In genomic region chr7:151642746-151643145, GRCh38 we compare ENCODE assay signal across 19 cellular contexts.
DNase-seq lines count a peak whose midpoint lies in the region; ATAC-seq, FAIRE-seq and TF ChIP-seq lines count a peak whose summit lies in the region.
"Had no signal": no experiment of that assay in that cellular context is flagged by ENCODE, and none has a peak within 500 bp of the region (broad histone marks: within the 10 kb centered on the region; RNA-seq: fewer than 3 reads in every experiment).

No MANE protein-coding gene starts in this region.

- no peak for TF ChIP-seq POLR2A in HepG2 (IDR thresholded peaks at IDR 0.05; ENCODE audit: insufficient read depth in 1 of 2, low read depth in 2 of 2, low read length in 2 of 2)

- no peak overlapping the region for H2AFZ ChIP-seq in HepG2 (ENCODE audit: low read length)

- ATAC-seq in HepG2 (no peak), esophagus mucosa (peak; percentile 58), left lobe of liver (peak; percentile 39), HG03571 (IDR thresholded peaks at IDR 0.05; ENCODE audit: unreplicated experiment) (no peak), HG02588 (IDR thresholded peaks at IDR 0.05; ENCODE audit: unreplicated experiment) (no peak)
- ATAC-seq: HCT116 had no signal

- POLR2A ChIA-PET in HepG2 (lab: Yijun Ruan, JAX), result no interaction called here

- BruUV-seq in HepG2 (replicated peaks; lab: Mats Ljungman, UMichigan), result no TSS peak

- H3K4me2 ChIP-seq in HepG2 (ENCODE audit: low read depth, low read length), result no peak overlapping the region
- H3K4me2 ChIP-seq: BLaER1 had no signal

- no peak for TF ChIP-seq RAD21 in liver (IDR thresholded peaks at IDR 0.05)
- no peak for TF ChIP-seq RAD21 in HepG2 (CRISPR knock-in tag; IDR thresholded peaks at IDR 0.05)

- no peak overlapping the region for H3K27ac ChIP-seq in liver (ENCODE audit: low read depth in 1 of 2, low read length in 2 of 2)
- H3K27ac ChIP-seq in HepG2 (ENCODE audit: extremely low read length, insufficient read depth, low read length), result no peak overlapping the region
- H3K27ac ChIP-seq: BLaER1 had no signal

- DNase-seq in HepG2 (ENCODE audit: low spot score), result no peak
- DNase-seq in left lobe of liver (ENCODE audit: low spot score), result no peak
- no peak for DNase-seq in stimulated activated CD4-positive, alpha-beta T cell treated with anti-CD3 and anti-CD28 coated beads, Interleukin-1b, Interleukin-23, amount 100 ng/mL, for 48 hours
- DNase-seq: 8988T; CD4-positive, alpha-beta memory T cell; DMS153; DMS79; GDM1; GOT3; H7; HFFc6 had no signal

- in situ Hi-C loops in HepG2 (cut with HindIII; ENCODE audit: extremely low pct_ligation_motif_present, low pct_unique_long_range_greater_than_20kb), result no loop called here

- H3K4me1 ChIP-seq in liver (ENCODE audit: control insufficient read depth in 4 of 4, insufficient read depth in 4 of 4, low read length in 3 of 4) (peaks cover 0 to 22% (median 5%) of the 10 kb centered on the region in 4 donors), HepG2 (ENCODE audit: insufficient read depth, low read length) (no peaks in the 10 kb centered on the region)

- peaks cover 0 to 3% (median 0%) of the 10 kb centered on the region in 4 donors for H3K36me3 ChIP-seq in liver (ENCODE audit: control insufficient read depth in 4 of 4, insufficient read depth in 3 of 4, low read depth in 1 of 4, low read length in 3 of 4)
- H3K36me3 ChIP-seq in HepG2 (replicated peaks in 1 of 2; ENCODE audit: control insufficient read depth in 1 of 2, insufficient read depth in 2 of 2, low read length in 2 of 2), result no peaks in the 10 kb centered on the region

- TF ChIP-seq CTCF in liver (IDR thresholded peaks at IDR 0.05; ENCODE audit: low read depth, low read length, missing input control) (no peak), HepG2 (CRISPR knock-in tag; IDR thresholded peaks at IDR 0.05) (no peak)

- TF ChIP-seq EP300 in HepG2 (IDR thresholded peaks at IDR 0.05; ENCODE audit: low read depth in 2 of 2, low read length in 2 of 2) (no peak), HepG2 (CRISPR knock-in tag; IDR thresholded peaks at IDR 0.05; ENCODE audit: borderline replicate concordance) (no peak)

- H3K79me2 ChIP-seq in HepG2 (ENCODE audit: insufficient read depth, low read length), result no peaks in the 10 kb centered on the region

- FAIRE-seq in HepG2 (lab: Jason Lieb, UNC), result no peak
- FAIRE-seq: GM12892, GM18507 had no signal

- H3K27me3 ChIP-seq in liver (ENCODE audit: control insufficient read depth in 4 of 4, insufficient read depth in 4 of 4, low read length in 3 of 4) (no peaks in the 10 kb centered on the region), HepG2 (ENCODE audit: control insufficient read depth in 1 of 2, insufficient read depth in 2 of 2, low read length in 2 of 2) (peaks cover 0 to 5% of the 10 kb centered on the region in 2 experiments; a peak in 2 of 5 replicates)
- H3K27me3 ChIP-seq: BLaER1 had no signal

- no peak overlapping the region for H3K9ac ChIP-seq in liver (ENCODE audit: low read depth in 1 of 2, low read length in 2 of 2)
- no peak overlapping the region for H3K9ac ChIP-seq in HepG2 (ENCODE audit: insufficient read depth, low read depth, low read length)
- H3K9ac ChIP-seq: BLaER1 had no signal

- no peaks in the 10 kb centered on the region for H3K9me3 ChIP-seq in liver (ENCODE audit: control insufficient read depth in 4 of 4, low read length in 3 of 4)
- H3K9me3 ChIP-seq in HepG2 (ENCODE audit: low read length), result no peaks in the 10 kb centered on the region

- no peak overlapping the region for H3K4me3 ChIP-seq in liver (ENCODE audit: low read depth in 1 of 3, low read length in 3 of 3)
- H3K4me3 ChIP-seq in HepG2 (replicated peaks in 1 of 3; ENCODE audit: insufficient read depth in 1 of 3, low read depth in 2 of 3, low read length in 3 of 3), result no peak overlapping the region
- H3K4me3 ChIP-seq: BLaER1 had no signal

- H4K20me1 ChIP-seq in HepG2 (ENCODE audit: insufficient read depth, low read length), result no peaks in the 10 kb centered on the region
- H4K20me1 ChIP-seq: BLaER1 had no signal

- 52% methylated on average over 3 of the region's 3 CpGs for WGBS in liver
- WGBS in HepG2 (ENCODE audit: low lambda C conversion rate), result 15% methylated on average over 3 of the region's 3 CpGs

- CTCF ChIA-PET in HepG2 (lab: Yijun Ruan, JAX; ENCODE audit: low intra/inter-chr PET ratio, low total read pairs), result no interaction called here

- intact Hi-C loops in HepG2 (cut with micrococcal nuclease; ENCODE audit: unreplicated experiment), result no loop called here

TF ChIP-seq in liver, 16 proteins besides CTCF, POLR2A, EP300 and RAD21:
- peak; percentile 32 for TF ChIP-seq MAX (IDR thresholded peaks at IDR 0.05)
- TF ChIP-seq ZBTB33 (IDR thresholded peaks at IDR 0.05), result no peak
- peak in 1 of 2 donors; percentile 28 for TF ChIP-seq HNF4A (conservative IDR thresholded peaks at IDR 0.05)
TF ChIP-seq in liver: peak in this region for 2.

TF ChIP-seq in HepG2, 621 proteins besides CTCF, POLR2A, EP300 and RAD21:
- TF ChIP-seq KLF12 (CRISPR knock-in tag; IDR thresholded peaks at IDR 0.05; ENCODE audit: borderline replicate concordance) (no peak), SCMH1 (CRISPR knock-in tag; IDR thresholded peaks at IDR 0.05; ENCODE audit: borderline replicate concordance) (no peak), ZBTB37 (CRISPR knock-in tag; IDR thresholded peaks at IDR 0.05) (no peak), YY1 (IDR thresholded peaks at IDR 0.05; ENCODE audit: insufficient read depth, insufficient replicate concordance, low read depth, low read length) (no peak)

Comparison
In these comparisons a context has a peak if more than half of its experiments do, and no peak if none do; other contexts are left out.
1. ATAC-seq: peak in esophagus mucosa (single experiment) and left lobe of liver (single experiment); none in HepG2 (single experiment), HG03571 (single experiment) and HG02588 (single experiment).